ENCODE assay signal across 35 cellular contexts in genomic region chr17:72145562-72145961, GRCh38. TPM values are rescaled to one million over a fixed set of nuclear protein-coding genes. Genes with fewer than 3 reads are reported as not detected.
"Had no signal": no experiment of that assay in that cellular context is flagged by ENCODE, and none has a peak within 500 bp of the region (broad histone marks: within the 10 kb centered on the region; RNA-seq: fewer than 3 reads in every experiment).

No MANE protein-coding gene starts in this region.

- H3K36me3 Mint-ChIP-seq: activated naive CD8-positive, alpha-beta T cell; brain had no signal

- ATAC-seq: activated CD4-positive, CD25-positive, alpha-beta regulatory T cell treated with anti-CD3 and anti-CD28 coated beads, Interleukin-2, amount 50 U/mL, for 24 hours; activated CD8-positive, alpha-beta T cell treated with anti-CD3 and anti-CD28 coated beads for 36 hours; activated naive CD8-positive, alpha-beta T cell treated with anti-CD3 and anti-CD28 coated beads, Interleukin-2, amount 50 U/mL, for 24 hours; activated T-cell treated with anti-CD3 and anti-CD28 coated beads, Interleukin-2, amount 50 U/mL, for 4 hours; activated T-helper 17 cell treated with anti-CD3 and anti-CD28 coated beads, Interleukin-2, amount 50 U/mL, for 72 hours; gastroesophageal sphincter had no signal

- H3K9me3 Mint-ChIP-seq: activated B cell treated with CpG ODN at 0.5 μM for 24 hours; activated CD8-positive, alpha-beta T cell treated with anti-CD3 and anti-CD28 coated beads for 36 hours; activated naive CD8-positive, alpha-beta T cell treated with anti-CD3 and anti-CD28 coated beads, Interleukin-2, amount 50 U/mL, for 24 hours; activated T-helper 17 cell treated with anti-CD3 and anti-CD28 coated beads, Interleukin-2, amount 50 U/mL, for 72 hours; T-helper 2 cell treated with Interferon-gamma antibody and Interleukin-4, amounts not matched to agents 5 μg/mL and 100 μg/mL, for 36 hours had no signal

- H3K9me3 ChIP-seq: ascending aorta, breast epithelium, colonic mucosa, esophagus squamous epithelium, gastroesophageal sphincter, heart right ventricle had no signal

- H3K27me3 ChIP-seq: ascending aorta, breast epithelium, colonic mucosa, heart right ventricle, hepatocyte had no signal

- H3K27ac ChIP-seq: ascending aorta, cardiac muscle cell, colonic mucosa, epithelial cell of prostate, esophagus squamous epithelium, gastroesophageal sphincter, heart right ventricle, hepatocyte, WERI-Rb-1 had no signal

- H3K27ac Mint-ChIP-seq: activated B cell treated with CpG ODN at 0.5 μM for 24 hours; activated CD8-positive, alpha-beta T cell treated with anti-CD3 and anti-CD28 coated beads for 36 hours; activated naive CD8-positive, alpha-beta T cell; activated naive CD8-positive, alpha-beta T cell treated with anti-CD3 and anti-CD28 coated beads, Interleukin-2, amount 50 U/mL, for 24 hours; activated T-helper 17 cell treated with anti-CD3 and anti-CD28 coated beads, Interleukin-2, amount 50 U/mL, for 72 hours; brain; T-helper 2 cell treated with Interferon-gamma antibody and Interleukin-4, amounts not matched to agents 5 μg/mL and 100 μg/mL, for 36 hours had no signal

- H3K4me3 ChIP-seq: ascending aorta, breast epithelium, cardiac muscle cell, colonic mucosa, esophagus squamous epithelium, gastroesophageal sphincter, heart right ventricle, hepatocyte had no signal

- H3K79me2 ChIP-seq: hepatocyte had no signal

- H3K4me2 ChIP-seq: hepatocyte had no signal

- H2AFZ ChIP-seq: hepatocyte had no signal

- FAIRE-seq: endometrium, endothelial cell of umbilical vein had no signal

- H3K4me3 Mint-ChIP-seq: activated B cell treated with CpG ODN at 0.5 μM for 24 hours; activated CD8-positive, alpha-beta T cell treated with anti-CD3 and anti-CD28 coated beads for 36 hours; activated naive CD8-positive, alpha-beta T cell; activated naive CD8-positive, alpha-beta T cell treated with anti-CD3 and anti-CD28 coated beads, Interleukin-2, amount 50 U/mL, for 24 hours; activated T-cell treated with anti-CD3 and anti-CD28 coated beads, Interleukin-2, amount 50 U/mL, for 4 hours; activated T-helper 17 cell treated with anti-CD3 and anti-CD28 coated beads, Interleukin-2, amount 50 U/mL, for 72 hours; brain; T-helper 2 cell treated with Interferon-gamma antibody and Interleukin-4, amounts not matched to agents 5 μg/mL and 100 μg/mL, for 36 hours had no signal

- H3K4me1 Mint-ChIP-seq: activated B cell treated with CpG ODN at 0.5 μM for 24 hours; activated naive CD8-positive, alpha-beta T cell treated with anti-CD3 and anti-CD28 coated beads, Interleukin-2, amount 50 U/mL, for 24 hours; activated T-helper 17 cell treated with anti-CD3 and anti-CD28 coated beads, Interleukin-2, amount 50 U/mL, for 72 hours had no signal

- H3K36me3 ChIP-seq: ascending aorta, breast epithelium, cardiac muscle cell, colonic mucosa, esophagus squamous epithelium, gastroesophageal sphincter, heart right ventricle, WERI-Rb-1 had no signal

- H3K27me3 Mint-ChIP-seq: activated B cell treated with CpG ODN at 0.5 μM for 24 hours, brain had no signal

- DNase-seq: activated B cell treated with CpG ODN at 0.5 μM for 24 hours; activated CD4-positive, alpha-beta T cell treated with anti-CD3 and anti-CD28 coated beads for 48 hours; activated CD4-positive, alpha-beta T cell treated with anti-CD3 and anti-CD28 coated beads, Interleukin-2, amount 50 U/mL, for 1 hour; activated CD4-positive, alpha-beta T cell treated with anti-CD3 and anti-CD28 coated beads, Interleukin-2, amount 50 U/mL, for 48 hours; activated CD8-positive, alpha-beta memory T cell treated with anti-CD3 and anti-CD28 coated beads for 24 hours; activated CD8-positive, alpha-beta T cell treated with anti-CD3 and anti-CD28 coated beads for 36 hours; activated effector memory CD4-positive, alpha-beta T cell treated with Interleukin-2 at 50 U/mL for 16 hours; activated gamma-delta T cell treated with Interleukin-2 at 50 U/mL for 16 hours; activated naive CD4-positive, alpha-beta T cell treated with anti-CD3 and anti-CD28 coated beads, Interleukin-2, amount 50 U/mL, for 16 hours; activated naive CD4-positive, alpha-beta T cell treated with Interleukin-2 at 50 U/mL for 16 hours; activated naive CD8-positive, alpha-beta T cell treated with anti-CD3 and anti-CD28 coated beads, Interleukin-2, amount 50 U/mL, for 24 hours; activated T-cell treated with anti-CD3 and anti-CD28 coated beads, Interleukin-2, amount 50 U/mL, for 4 hours; central memory CD4-positive, alpha-beta T cell; cerebellar nuclear complex; colonic mucosa; effector CD8-positive, alpha-beta T cell; esophagus squamous epithelium; foreskin melanocyte; heart right ventricle; T1000 had no signal

- H3K4me1 ChIP-seq: ascending aorta, breast epithelium, colonic mucosa, esophagus squamous epithelium, gastroesophageal sphincter, heart right ventricle had no signal

RNA-seq across cellular contexts. Expression of gene SOX9, which starts 24.7 kb away (rescaled TPM):
- total RNA-seq: activated CD8-positive, alpha-beta T cell treated with anti-CD3 and anti-CD28 coated beads for 36 hours; activated T-helper 17 cell treated with anti-CD3 and anti-CD28 coated beads, Interleukin-2, amount 50 U/mL, for 72 hours; dermis microvascular lymphatic vessel endothelial cell; endothelial cell of umbilical vein had no signal
- polyA plus RNA-seq: endothelial cell of umbilical vein had no signal
